ENCODE assay signal across 3 cellular contexts in genomic region chr3:43650345-43650744, GRCh38.
TF ChIP-seq lines count a peak whose summit lies in the region.

No MANE protein-coding gene starts in this region.

TF ChIP-seq in A549, 52 proteins besides CTCF, POLR2A, EP300 and RAD21:
- peak; percentile 12 for TF ChIP-seq MAFK (IDR thresholded peaks at IDR 0.05; ENCODE audit: partially characterized antibody)
- no peak for TF ChIP-seq KDM1A (IDR thresholded peaks at IDR 0.05; ENCODE audit: low read depth)
TF ChIP-seq in A549: peak in this region for 1.

TF ChIP-seq in GM23338, 12 proteins besides CTCF, POLR2A, EP300 and RAD21:
- TF ChIP-seq, protein P1, sequence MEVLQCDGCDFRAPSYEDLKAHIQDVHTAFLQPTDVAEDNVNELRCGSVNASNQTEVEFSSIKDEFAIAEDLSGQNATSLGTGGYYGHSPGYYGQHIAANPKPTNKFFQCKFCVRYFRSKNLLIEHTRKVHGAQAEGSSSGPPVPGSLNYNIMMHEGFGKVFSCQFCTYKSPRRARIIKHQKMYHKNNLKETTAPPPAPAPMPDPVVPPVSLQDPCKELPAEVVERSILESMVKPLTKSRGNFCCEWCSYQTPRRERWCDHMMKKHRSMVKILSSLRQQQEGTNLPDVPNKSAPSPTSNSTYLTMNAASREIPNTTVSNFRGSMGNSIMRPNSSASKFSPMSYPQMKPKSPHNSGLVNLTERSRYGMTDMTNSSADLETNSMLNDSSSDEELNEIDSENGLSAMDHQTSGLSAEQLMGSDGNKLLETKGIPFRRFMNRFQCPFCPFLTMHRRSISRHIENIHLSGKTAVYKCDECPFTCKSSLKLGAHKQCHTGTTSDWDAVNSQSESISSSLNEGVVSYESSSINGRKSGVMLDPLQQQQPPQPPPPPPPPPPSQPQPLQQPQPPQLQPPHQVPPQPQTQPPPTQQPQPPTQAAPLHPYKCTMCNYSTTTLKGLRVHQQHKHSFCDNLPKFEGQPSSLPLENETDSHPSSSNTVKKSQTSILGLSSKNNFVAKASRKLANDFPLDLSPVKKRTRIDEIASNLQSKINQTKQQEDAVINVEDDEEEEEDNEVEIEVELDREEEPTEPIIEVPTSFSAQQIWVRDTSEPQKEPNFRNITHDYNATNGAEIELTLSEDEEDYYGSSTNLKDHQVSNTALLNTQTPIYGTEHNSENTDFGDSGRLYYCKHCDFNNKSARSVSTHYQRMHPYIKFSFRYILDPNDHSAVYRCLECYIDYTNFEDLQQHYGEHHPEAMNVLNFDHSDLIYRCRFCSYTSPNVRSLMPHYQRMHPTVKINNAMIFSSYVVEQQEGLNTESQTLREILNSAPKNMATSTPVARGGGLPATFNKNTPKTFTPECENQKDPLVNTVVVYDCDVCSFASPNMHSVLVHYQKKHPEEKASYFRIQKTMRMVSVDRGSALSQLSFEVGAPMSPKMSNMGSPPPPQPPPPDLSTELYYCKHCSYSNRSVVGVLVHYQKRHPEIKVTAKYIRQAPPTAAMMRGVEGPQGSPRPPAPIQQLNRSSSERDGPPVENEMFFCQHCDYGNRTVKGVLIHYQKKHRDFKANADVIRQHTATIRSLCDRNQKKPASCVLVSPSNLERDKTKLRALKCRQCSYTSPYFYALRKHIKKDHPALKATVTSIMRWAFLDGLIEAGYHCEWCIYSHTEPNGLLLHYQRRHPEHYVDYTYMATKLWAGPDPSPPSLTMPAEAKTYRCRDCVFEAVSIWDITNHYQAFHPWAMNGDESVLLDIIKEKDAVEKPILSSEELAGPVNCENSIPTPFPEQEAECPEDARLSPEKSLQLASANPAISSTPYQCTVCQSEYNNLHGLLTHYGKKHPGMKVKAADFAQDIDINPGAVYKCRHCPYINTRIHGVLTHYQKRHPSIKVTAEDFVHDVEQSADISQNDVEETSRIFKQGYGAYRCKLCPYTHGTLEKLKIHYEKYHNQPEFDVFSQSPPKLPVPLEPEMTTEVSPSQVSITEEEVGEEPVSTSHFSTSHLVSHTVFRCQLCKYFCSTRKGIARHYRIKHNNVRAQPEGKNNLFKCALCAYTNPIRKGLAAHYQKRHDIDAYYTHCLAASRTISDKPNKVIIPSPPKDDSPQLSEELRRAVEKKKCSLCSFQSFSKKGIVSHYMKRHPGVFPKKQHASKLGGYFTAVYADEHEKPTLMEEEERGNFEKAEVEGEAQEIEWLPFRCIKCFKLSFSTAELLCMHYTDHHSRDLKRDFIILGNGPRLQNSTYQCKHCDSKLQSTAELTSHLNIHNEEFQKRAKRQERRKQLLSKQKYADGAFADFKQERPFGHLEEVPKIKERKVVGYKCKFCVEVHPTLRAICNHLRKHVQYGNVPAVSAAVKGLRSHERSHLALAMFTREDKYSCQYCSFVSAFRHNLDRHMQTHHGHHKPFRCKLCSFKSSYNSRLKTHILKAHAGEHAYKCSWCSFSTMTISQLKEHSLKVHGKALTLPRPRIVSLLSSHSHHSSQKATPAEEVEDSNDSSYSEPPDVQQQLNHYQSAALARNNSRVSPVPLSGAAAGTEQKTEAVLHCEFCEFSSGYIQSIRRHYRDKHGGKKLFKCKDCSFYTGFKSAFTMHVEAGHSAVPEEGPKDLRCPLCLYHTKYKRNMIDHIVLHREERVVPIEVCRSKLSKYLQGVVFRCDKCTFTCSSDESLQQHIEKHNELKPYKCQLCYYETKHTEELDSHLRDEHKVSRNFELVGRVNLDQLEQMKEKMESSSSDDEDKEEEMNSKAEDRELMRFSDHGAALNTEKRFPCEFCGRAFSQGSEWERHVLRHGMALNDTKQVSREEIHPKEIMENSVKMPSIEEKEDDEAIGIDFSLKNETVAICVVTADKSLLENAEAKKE (CRISPR knock-in tag; IDR thresholded peaks at IDR 0.05), result no peak
- no peak for TF ChIP-seq EZH2phosphoT487 (IDR thresholded peaks at IDR 0.05; ENCODE audit: unreplicated experiment)
- no peak for TF ChIP-seq EZH2 (IDR thresholded peaks at IDR 0.05; ENCODE audit: low read depth, unreplicated experiment)
- TF ChIP-seq NANOG (IDR thresholded peaks at IDR 0.05; ENCODE audit: borderline replicate concordance), result no peak
- no peak for TF ChIP-seq STAT1 (IDR thresholded peaks at IDR 0.05; ENCODE audit: unreplicated experiment)
- no peak for TF ChIP-seq REST (IDR thresholded peaks at IDR 0.05; ENCODE audit: unreplicated experiment)
- TF ChIP-seq, protein P2, sequence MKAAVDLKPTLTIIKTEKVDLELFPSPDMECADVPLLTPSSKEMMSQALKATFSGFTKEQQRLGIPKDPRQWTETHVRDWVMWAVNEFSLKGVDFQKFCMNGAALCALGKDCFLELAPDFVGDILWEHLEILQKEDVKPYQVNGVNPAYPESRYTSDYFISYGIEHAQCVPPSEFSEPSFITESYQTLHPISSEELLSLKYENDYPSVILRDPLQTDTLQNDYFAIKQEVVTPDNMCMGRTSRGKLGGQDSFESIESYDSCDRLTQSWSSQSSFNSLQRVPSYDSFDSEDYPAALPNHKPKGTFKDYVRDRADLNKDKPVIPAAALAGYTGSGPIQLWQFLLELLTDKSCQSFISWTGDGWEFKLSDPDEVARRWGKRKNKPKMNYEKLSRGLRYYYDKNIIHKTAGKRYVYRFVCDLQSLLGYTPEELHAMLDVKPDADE (IDR thresholded peaks at IDR 0.05), result no peak
- TF ChIP-seq JUNB (IDR thresholded peaks at IDR 0.05; ENCODE audit: unreplicated experiment), result no peak

TF ChIP-seq in K562, 482 proteins besides CTCF, POLR2A, EP300 and RAD21:
- TF ChIP-seq C11orf30 (IDR thresholded peaks at IDR 0.05; ENCODE audit: low read depth) (peak; percentile 78), GABPB2 (CRISPR knock-in tag; conservative IDR thresholded peaks at IDR 0.05) (no peak), MAFG (tag; conservative IDR thresholded peaks at IDR 0.05) (peak; percentile 41), ZNF316 (IDR thresholded peaks at IDR 0.05) (peak; percentile 89)
